1 cellular context compared by ENCODE assay signal in genomic region chr14:22532345-22533056, GRCh38.
TF ChIP-seq lines count a peak whose summit lies in the region.

No MANE protein-coding gene starts in this region.

TF ChIP-seq in K562, 482 proteins besides CTCF, POLR2A, EP300 and RAD21 (continued from another document):
- no peak for TF ChIP-seq CEBPG (CRISPR knock-in tag; IDR thresholded peaks at IDR 0.05)
- peak; percentile 48 to 86; a peak in 3 of 4 replicates for TF ChIP-seq CEBPG (tag; conservative IDR thresholded peaks at IDR 0.05 in 1 of 2, IDR thresholded peaks at IDR 0.05 in 1 of 2)
- TF ChIP-seq ZNF584 (CRISPR knock-in tag; IDR thresholded peaks at IDR 0.05; ENCODE audit: low read depth): 0 out of 2 replicates have a peak, but pooled peaks have one; percentile 32
- TF ChIP-seq TRIM24 (IDR thresholded peaks at IDR 0.05): peak; percentile 61 to 75; a peak in 2 of 4 replicates
- no peak for TF ChIP-seq POLR2G (IDR thresholded peaks at IDR 0.05; ENCODE audit: low read depth, low read length)
- TF ChIP-seq GABPB2 (CRISPR knock-in tag; conservative IDR thresholded peaks at IDR 0.05): no peak
- no peak for TF ChIP-seq E2F1 (CRISPR knock-in tag; IDR thresholded peaks at IDR 0.05)
- peak; percentile 75; the same call in 1 of the 2 replicates for TF ChIP-seq ZSCAN32 (CRISPR knock-in tag; IDR thresholded peaks at IDR 0.05)
- 0 out of 2 replicates have a peak, but pooled peaks have one; percentile 28 for TF ChIP-seq POLR2H (tag; IDR thresholded peaks at IDR 0.05; ENCODE audit: low read depth)
